14 cellular contexts compared by ENCODE assay signal in the genomic region with DNA sequence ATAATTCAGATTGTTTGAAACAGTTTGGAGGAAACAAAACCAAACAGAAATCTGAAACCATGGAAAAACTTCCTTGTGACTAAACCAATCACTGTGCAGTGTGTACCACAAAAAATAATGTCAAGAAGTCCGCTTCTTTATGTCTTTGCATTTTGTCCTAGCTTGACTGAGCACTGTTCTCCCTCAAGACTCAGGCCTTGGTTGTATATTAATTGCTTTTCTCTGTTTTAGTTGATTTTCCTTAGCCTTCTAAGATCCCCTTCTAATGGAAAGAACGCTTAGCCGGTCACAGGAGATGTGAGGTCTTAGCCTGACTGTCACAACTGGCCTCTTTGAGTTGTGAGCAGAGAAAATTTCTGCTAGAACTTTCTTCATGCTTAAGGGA. TPM values are rescaled to one million over a fixed set of nuclear protein-coding genes. Genes with fewer than 3 reads are reported as not detected.
DNase-seq lines count a peak whose midpoint lies in the region; ATAC-seq and TF ChIP-seq lines count a peak whose summit lies in the region.
"Had no signal": no experiment of that assay in that cellular context is flagged by ENCODE, and none has a peak within 500 bp of the region (broad histone marks: within the 10 kb centered on the region; RNA-seq: fewer than 3 reads in every experiment).

No MANE protein-coding gene starts in this region.

- peaks cover 55% of the 10 kb centered on the region for H3K4me1 Mint-ChIP-seq in CD4-positive, alpha-beta T cell (ENCODE audit: low read depth)
- peaks cover 27% of the 10 kb centered on the region for H3K4me1 Mint-ChIP-seq in activated T-helper 17 cell treated with anti-CD3 and anti-CD28 coated beads, Interleukin-2, amount 50 U/mL, for 72 hours
- H3K4me1 Mint-ChIP-seq in nephron, result peaks cover 9% of the 10 kb centered on the region

- no peaks in the 10 kb centered on the region for H3K27me3 ChIP-seq in CD4-positive, alpha-beta T cell (ENCODE audit: control insufficient read depth, insufficient read depth, low read length)
- H3K27me3 ChIP-seq: SJSA1 had no signal

- intact Hi-C loops in CD4-positive, alpha-beta T cell (cut with DNase I, micrococcal nuclease), result no loop called here

- H3K27ac Mint-ChIP-seq in CD4-positive, alpha-beta T cell, result peak overlapping the region; percentile 86
- H3K27ac Mint-ChIP-seq in activated T-helper 17 cell treated with anti-CD3 and anti-CD28 coated beads, Interleukin-2, amount 50 U/mL, for 72 hours, result peak overlapping the region; percentile 87
- H3K27ac Mint-ChIP-seq in nephron, result peak overlapping the region; percentile 5 to 60 (median 10)

- peaks cover 17% of the 10 kb centered on the region for H3K9me3 ChIP-seq in CD4-positive, alpha-beta T cell (ENCODE audit: control insufficient read depth, low read length)

- TF ChIP-seq CTCF in CD4-positive, alpha-beta T cell (IDR thresholded peaks at IDR 0.05), result no peak
- TF ChIP-seq CTCF in nephron (IDR thresholded peaks at IDR 0.05; ENCODE audit: unreplicated experiment in 3 of 3), result no peak

- DNase-seq in CD4-positive, alpha-beta T cell, result no peak
- DNase-seq in T-helper 2 cell (no peak), ureter (ENCODE audit: low spot score) (no peak)
- no peak for DNase-seq in activated CD4-positive, alpha-beta T cell treated with anti-CD3 and anti-CD28 coated beads for 48 hours
- DNase-seq: activated gamma-delta T cell treated with Interleukin-2 at 50 U/mL for 16 hours; NCI-H1694; psoas muscle; stimulated activated CD4-positive, alpha-beta T cell treated with anti-CD3 and anti-CD28 coated beads, Interleukin-1b, Interleukin-23, amount 100 ng/mL, for 48 hours had no signal

- H3K4me3 Mint-ChIP-seq in CD4-positive, alpha-beta T cell, result peak overlapping the region; percentile 38
- H3K4me3 Mint-ChIP-seq in activated T-helper 17 cell treated with anti-CD3 and anti-CD28 coated beads, Interleukin-2, amount 50 U/mL, for 72 hours, result peak overlapping the region; percentile 44
- H3K4me3 Mint-ChIP-seq in nephron, result no peak overlapping the region

- CTCF ChIA-PET in CD4-positive, alpha-beta T cell (lab: Charles Lee), result interaction anchor here (0.8 to 3.0 kb wide), 2 partner anchors 9 to 208 kb away, joined by 3 to 6 read pairs; no protein-coding TSS in a partner anchor

- H3K9me3 Mint-ChIP-seq in CD4-positive, alpha-beta T cell, result peaks cover 21% of the 10 kb centered on the region
- peaks cover 5% of the 10 kb centered on the region for H3K9me3 Mint-ChIP-seq in activated T-helper 17 cell treated with anti-CD3 and anti-CD28 coated beads, Interleukin-2, amount 50 U/mL, for 72 hours
- peaks cover 34% of the 10 kb centered on the region for H3K9me3 Mint-ChIP-seq in nephron

- POLR2A ChIA-PET in CD4-positive, alpha-beta T cell (lab: Charles Lee), result interaction anchor here (1.0 to 1.4 kb wide), 3 partner anchors 42 to 357 kb away, joined by 3 read pairs; a partner anchor contains a TSS

- H3K27ac ChIP-seq in CD4-positive, alpha-beta T cell (ENCODE audit: low read depth, low read length), result no peak overlapping the region
- H3K27ac ChIP-seq: epithelial cell of prostate, psoas muscle, SJSA1 had no signal

- no peaks in the 10 kb centered on the region for H3K27me3 Mint-ChIP-seq in CD4-positive, alpha-beta T cell
- H3K27me3 Mint-ChIP-seq in activated T-helper 17 cell treated with anti-CD3 and anti-CD28 coated beads, Interleukin-2, amount 50 U/mL, for 72 hours, result no peaks in the 10 kb centered on the region
- no peaks in the 10 kb centered on the region for H3K27me3 Mint-ChIP-seq in nephron (ENCODE audit: low read depth)

- peaks cover 50% of the 10 kb centered on the region for H3K36me3 Mint-ChIP-seq in CD4-positive, alpha-beta T cell (ENCODE audit: low read depth)
- H3K36me3 Mint-ChIP-seq in activated T-helper 17 cell treated with anti-CD3 and anti-CD28 coated beads, Interleukin-2, amount 50 U/mL, for 72 hours (ENCODE audit: low read depth), result no peaks in the 10 kb centered on the region
- peaks cover 43% of the 10 kb centered on the region for H3K36me3 Mint-ChIP-seq in nephron (ENCODE audit: low read depth)

- ATAC-seq in CD4-positive, alpha-beta T cell (ENCODE audit: poor library complexity), result peak; percentile 32
- ATAC-seq in HG02678 (IDR thresholded peaks at IDR 0.05; ENCODE audit: unreplicated experiment), result peak; percentile 59
- ATAC-seq in activated T-helper 17 cell treated with anti-CD3 and anti-CD28 coated beads, Interleukin-2, amount 50 U/mL, for 72 hours (replicated peaks), result peak; percentile 19
- no peak for ATAC-seq in HG02642 (IDR thresholded peaks at IDR 0.05; ENCODE audit: poor library complexity, unreplicated experiment)
- ATAC-seq: psoas muscle had no signal

RNA-seq across cellular contexts. Expression of a gene that starts 56.6 kb away (rescaled TPM):
- total RNA-seq in CD4-positive, alpha-beta T cell, result 10 to 100 TPM in 1 of 2 experiments, 1 to 10 TPM in 1; 8.3 to 10.2 TPM
- 10 to 100 TPM; 14.5 to 18.0 TPM for total RNA-seq in activated T-helper 17 cell treated with anti-CD3 and anti-CD28 coated beads, Interleukin-2, amount 50 U/mL, for 72 hours
- 28.8 TPM for total RNA-seq in ureter

Comparison
In these comparisons a context has a peak if more than half of its experiments do, and no peak if none do; other contexts are left out.
1. H3K27ac Mint-ChIP-seq: peak in every context shown above with its lines; median percentile 87 in activated T-helper 17 cell treated with anti-CD3 and anti-CD28 coated beads, Interleukin-2, amount 50 U/mL, for 72 hours; 86 in CD4-positive, alpha-beta T cell; 10 in nephron.
2. H3K4me3 Mint-ChIP-seq: peak in CD4-positive, alpha-beta T cell (single experiment) and activated T-helper 17 cell treated with anti-CD3 and anti-CD28 coated beads, Interleukin-2, amount 50 U/mL, for 72 hours (single experiment); none in nephron (0 of 3).